In the genomic region with DNA sequence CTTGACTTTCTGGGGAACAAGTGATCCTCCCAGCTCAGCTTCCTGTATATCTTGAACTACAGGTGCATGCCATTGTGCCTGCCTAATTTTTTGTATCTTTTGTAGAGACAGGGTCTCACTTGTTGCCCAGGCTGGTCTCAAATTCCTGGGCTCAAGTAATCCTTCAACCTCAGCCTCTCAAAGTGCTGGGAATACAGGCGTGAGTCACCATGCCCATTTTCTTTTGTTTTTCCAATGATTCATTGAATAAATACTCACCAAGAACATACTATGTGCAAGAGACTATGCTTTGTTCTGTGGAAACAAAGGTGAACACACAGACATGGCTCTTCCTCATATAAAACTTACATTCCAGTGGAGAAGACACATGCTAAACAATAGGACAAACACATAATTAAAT, we compare ENCODE assay signal across 21 cellular contexts.
A peak's percentile ranks its signal among the peaks of the same experiment; 100 is the strongest.
DNase-seq lines count a peak whose midpoint lies in the region; ATAC-seq, FAIRE-seq and TF ChIP-seq lines count a peak whose summit lies in the region.
"Had no signal": no experiment of that assay in that cellular context is flagged by ENCODE, and none has a peak within 500 bp of the region (broad histone marks: within the 10 kb centered on the region; RNA-seq: fewer than 3 reads in every experiment).

No MANE protein-coding gene starts in this region.

- H3K4me3 ChIP-seq in epithelial cell of esophagus (ENCODE audit: low read length) (no peak overlapping the region), neural progenitor cell (no peak overlapping the region)
- H3K4me3 ChIP-seq: BLaER1, cardiac muscle cell, heart right ventricle, stomach had no signal

- no peaks in the 10 kb centered on the region for H3K27me3 Mint-ChIP-seq in neural progenitor cell (ENCODE audit: insufficient read depth, low read depth)
- H3K27me3 Mint-ChIP-seq: activated CD8-positive, alpha-beta memory T cell treated with anti-CD3 and anti-CD28 coated beads, Interleukin-2, amount 10 ng/mL, durations not matched to agents 7 days and 5 days had no signal

- H3K9me3 ChIP-seq in neural progenitor cell (ENCODE audit: low read depth) = no peaks in the 10 kb centered on the region
- H3K9me3 ChIP-seq: BLaER1, stomach had no signal

- peaks cover 25% of the 10 kb centered on the region for H3K4me1 Mint-ChIP-seq in neural progenitor cell
- H3K4me1 Mint-ChIP-seq: activated CD8-positive, alpha-beta memory T cell treated with anti-CD3 and anti-CD28 coated beads, Interleukin-2, amount 10 ng/mL, durations not matched to agents 7 days and 5 days had no signal

- no peak overlapping the region for H2AFZ ChIP-seq in neural progenitor cell (replicated peaks)
- H2AFZ ChIP-seq: parathyroid adenoma had no signal

- peaks cover 2% of the 10 kb centered on the region for H3K36me3 Mint-ChIP-seq in neural progenitor cell
- H3K36me3 Mint-ChIP-seq: activated CD8-positive, alpha-beta memory T cell treated with anti-CD3 and anti-CD28 coated beads, Interleukin-2, amount 10 ng/mL, durations not matched to agents 7 days and 5 days had no signal

- DNase-seq in H54 (ENCODE audit: insufficient read length, low spot score) (peak; percentile 5), RCC 7860 (ENCODE audit: low spot score) (peak; percentile 12), epithelial cell of esophagus (ENCODE audit: low read depth) (peak; percentile 95), neural progenitor cell (ENCODE audit: low spot score) (no peak), Ammon's horn (ENCODE audit: low spot score) (no peak)
- DNase-seq: activated CD8-positive, alpha-beta memory T cell treated with anti-CD3 and anti-CD28 coated beads, Interleukin-2, amount 10 ng/mL, durations not matched to agents 7 days and 5 days; activated gamma-delta T cell; DMS79 treated with DMSO at 0.1 percent for 48 hours; HCEC 1CT; heart right ventricle; KG1; NCI-H1417 treated with DMSO at 0.1 percent for 48 hours; NCI-H510A treated with DMSO at 0.1 percent for 48 hours; stomach had no signal

- no peak overlapping the region for H3K4me3 Mint-ChIP-seq in neural progenitor cell
- H3K4me3 Mint-ChIP-seq: activated CD8-positive, alpha-beta memory T cell treated with anti-CD3 and anti-CD28 coated beads, Interleukin-2, amount 10 ng/mL, durations not matched to agents 7 days and 5 days had no signal

- H3K27ac Mint-ChIP-seq in neural progenitor cell = peak overlapping the region; percentile 84
- H3K27ac Mint-ChIP-seq: activated CD8-positive, alpha-beta memory T cell treated with anti-CD3 and anti-CD28 coated beads, Interleukin-2, amount 10 ng/mL, durations not matched to agents 7 days and 5 days had no signal

- ATAC-seq in HG02973 (IDR thresholded peaks at IDR 0.05; ENCODE audit: unreplicated experiment) (no peak), HG03045 (IDR thresholded peaks at IDR 0.05; ENCODE audit: unreplicated experiment) (no peak), GM19463 (IDR thresholded peaks at IDR 0.05; ENCODE audit: unreplicated experiment) (no peak)
- ATAC-seq: activated CD4-positive, CD25-positive, alpha-beta regulatory T cell treated with anti-CD3 and anti-CD28 coated beads, Interleukin-2, amount 50 U/mL, for 24 hours; activated CD8-positive, alpha-beta memory T cell treated with anti-CD3 and anti-CD28 coated beads, Interleukin-2, amount 10 ng/mL, durations not matched to agents 7 days and 5 days; heart right ventricle had no signal

- H3K27me3 ChIP-seq in neural progenitor cell = no peaks in the 10 kb centered on the region
- H3K27me3 ChIP-seq: BLaER1, cardiac muscle cell, stomach had no signal

- H3K79me2 ChIP-seq in neural progenitor cell (ENCODE audit: low read depth) = no peaks in the 10 kb centered on the region
- H3K79me2 ChIP-seq: parathyroid adenoma had no signal

- H3K27ac ChIP-seq in neural progenitor cell = no peak overlapping the region
- H3K27ac ChIP-seq: BLaER1, cardiac muscle cell, heart right ventricle, parathyroid adenoma, stomach had no signal

- peaks cover 7% of the 10 kb centered on the region for H3K4me1 ChIP-seq in neural progenitor cell
- H3K4me1 ChIP-seq: BLaER1, heart right ventricle, parathyroid adenoma, stomach had no signal

- H3F3A ChIP-seq in neural progenitor cell (ENCODE audit: low read depth) = no peaks in the 10 kb centered on the region

- no peaks in the 10 kb centered on the region for H3K36me3 ChIP-seq in neural progenitor cell
- H3K36me3 ChIP-seq: BLaER1, cardiac muscle cell, heart right ventricle, stomach had no signal

- FAIRE-seq in H54 (lab: Jason Lieb, UNC) (peak; percentile 50), RCC 7860 (lab: Jason Lieb, UNC) (peak; percentile 18)

- H3K4me2 ChIP-seq in neural progenitor cell = no peak overlapping the region
- H3K4me2 ChIP-seq: BLaER1 had no signal

- no peaks in the 10 kb centered on the region for H4K20me1 ChIP-seq in neural progenitor cell (ENCODE audit: low read depth)
- H4K20me1 ChIP-seq: BLaER1 had no signal

- no peaks in the 10 kb centered on the region for H3K9me3 Mint-ChIP-seq in neural progenitor cell

- no peak overlapping the region for H3K9ac ChIP-seq in neural progenitor cell
- H3K9ac ChIP-seq: BLaER1, parathyroid adenoma had no signal

- TF ChIP-seq CTCF in epithelial cell of esophagus (IDR thresholded peaks at IDR 0.05; ENCODE audit: insufficient read depth, low read depth, low read length, missing control alignments) = no peak
- no peak for TF ChIP-seq CTCF in neural progenitor cell (IDR thresholded peaks at IDR 0.05)

- no peak for TF ChIP-seq POLR2A in H54 (IDR thresholded peaks at IDR 0.05; ENCODE audit: low read depth, low read length)

Comparison
In these comparisons a context has a peak if more than half of its experiments do, and no peak if none do; other contexts are left out.
1. DNase-seq: peak in H54 (single experiment), RCC 7860 (single experiment) and epithelial cell of esophagus (single experiment); none in neural progenitor cell (single experiment) and Ammon's horn (single experiment).